9 cellular contexts compared by ENCODE assay signal in the genomic region with DNA sequence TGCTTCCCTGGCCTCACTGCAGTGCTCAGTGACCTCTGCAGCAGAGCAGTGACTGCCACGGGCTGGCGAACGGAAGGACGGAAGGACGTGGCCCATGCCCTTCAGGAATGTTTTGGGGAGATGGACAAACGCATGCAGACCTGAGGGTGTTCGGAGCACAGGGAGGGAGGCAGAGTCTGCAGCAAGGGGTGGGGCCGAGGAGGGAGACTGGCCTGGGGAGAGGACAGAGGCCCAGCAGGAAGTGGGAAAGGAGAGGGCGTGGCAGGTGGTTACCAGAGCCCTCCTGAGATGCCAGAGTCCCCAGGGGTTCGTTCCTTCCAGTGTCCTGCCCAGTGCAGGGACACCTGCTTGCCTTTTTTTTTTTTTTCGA. TPM values are rescaled to one million over a fixed set of nuclear protein-coding genes. Genes with fewer than 3 reads are reported as not detected.
A peak's percentile ranks its signal among the peaks of the same experiment; 100 is the strongest.
DNase-seq lines count a peak whose midpoint lies in the region; ATAC-seq lines count a peak whose summit lies in the region.
"Had no signal": no experiment of that assay in that cellular context is flagged by ENCODE, and none has a peak within 500 bp of the region (broad histone marks: within the 10 kb centered on the region; RNA-seq: fewer than 3 reads in every experiment).

No MANE protein-coding gene starts in this region.

- peaks cover 13 to 23% of the 10 kb centered on the region in 2 donors for H3K4me1 Mint-ChIP-seq in stimulated activated naive B cell treated with anti-CD40 and anti-IgM and Interleukin-4, amounts not matched to agents 10 μg/mL and 1 μg/mL and 100 μg/mL, for 72 hours

- H3K9me3 ChIP-seq in iPS-20b (ENCODE audit: insufficient read depth, low read depth, low read length) = no peaks in the 10 kb centered on the region

- H3K27ac ChIP-seq in iPS-20b (ENCODE audit: low read length) = peak overlapping the region; percentile 99

- no peaks in the 10 kb centered on the region for H3K36me3 ChIP-seq in iPS-20b (ENCODE audit: insufficient read depth, low read depth, low read length)

- H3K36me3 Mint-ChIP-seq in stimulated activated naive B cell treated with anti-CD40 and anti-IgM and Interleukin-4, amounts not matched to agents 10 μg/mL and 1 μg/mL and 100 μg/mL, for 72 hours = peaks cover 0 to 3% of the 10 kb centered on the region in 2 donors

- H3K9ac ChIP-seq in iPS-20b (ENCODE audit: low read depth, low read length) = peak overlapping the region; percentile 89

- H3K4me3 Mint-ChIP-seq in stimulated activated naive B cell treated with anti-CD40 and anti-IgM and Interleukin-4, amounts not matched to agents 10 μg/mL and 1 μg/mL and 100 μg/mL, for 72 hours = no peak overlapping the region

- peaks cover 33 to 38% of the 10 kb centered on the region in 2 donors for H3K27me3 Mint-ChIP-seq in stimulated activated naive B cell treated with anti-CD40 and anti-IgM and Interleukin-4, amounts not matched to agents 10 μg/mL and 1 μg/mL and 100 μg/mL, for 72 hours

- H3K27ac Mint-ChIP-seq in stimulated activated naive B cell treated with anti-CD40 and anti-IgM and Interleukin-4, amounts not matched to agents 10 μg/mL and 1 μg/mL and 100 μg/mL, for 72 hours = peak overlapping the region; percentile 74

- ATAC-seq in stimulated activated naive B cell treated with anti-CD40 and anti-IgM and Interleukin-4, amounts not matched to agents 10 μg/mL and 1 μg/mL and 100 μg/mL, for 72 hours (replicated peaks) = no peak
- ATAC-seq in HG02852 (IDR thresholded peaks at IDR 0.05; ENCODE audit: unreplicated experiment) = no peak

- H3K4me1 ChIP-seq in iPS-20b (ENCODE audit: insufficient read depth, low read length) = peaks cover 44% of the 10 kb centered on the region

- no peaks in the 10 kb centered on the region for H3K27me3 ChIP-seq in iPS-20b (ENCODE audit: insufficient read depth, low read length)

- peak overlapping the region; percentile 60 for H3K4me3 ChIP-seq in iPS-20b (ENCODE audit: low read length)

- no peaks in the 10 kb centered on the region for H3K9me3 Mint-ChIP-seq in stimulated activated naive B cell treated with anti-CD40 and anti-IgM and Interleukin-4, amounts not matched to agents 10 μg/mL and 1 μg/mL and 100 μg/mL, for 72 hours

- peak in 2 of 3 experiments; percentile 14 to 29 for DNase-seq in NCI-H1417 (lab: John Stamatoyannopoulos, UW)
- DNase-seq in NCI-H1417 treated with DMSO at 0.1 percent for 48 hours (lab: John Stamatoyannopoulos, UW) = no peak
- peak; percentile 49 for DNase-seq in UCSD-AML1 (lab: John Stamatoyannopoulos, UW; ENCODE audit: unreplicated experiment)
- DNase-seq in stimulated activated naive B cell treated with anti-CD40 and anti-IgM and Interleukin-4, amounts not matched to agents 10 μg/mL and 1 μg/mL and 100 μg/mL, for 72 hours = no peak
- no peak for DNase-seq in Kasumi-1 (lab: John Stamatoyannopoulos, UW)
- no peak for DNase-seq in SK-N-DZ (ENCODE audit: low spot score)
- DNase-seq: left cardiac atrium had no signal

RNA-seq across cellular contexts. Expression of gene ADORA2B, which starts 21.9 kb away (rescaled TPM):
- polyA plus RNA-seq in SK-N-DZ (2014; cell fraction: cytosol; rRNA removed) = 3.2 and 3.7 TPM in 2 replicates
- 1.5 and 3.7 TPM in 2 replicates for polyA plus RNA-seq in SK-N-DZ (2014; cell fraction: nucleus; rRNA removed)

RNA-seq across cellular contexts. Expression of gene ZSWIM7, which starts 32.6 kb away (rescaled TPM):
- 36.5 and 41.5 TPM in 2 replicates for polyA plus RNA-seq in SK-N-DZ (2014; cell fraction: cytosol; rRNA removed)
- polyA plus RNA-seq in SK-N-DZ (2014; cell fraction: nucleus; rRNA removed) = 47.8 and 51.5 TPM in 2 replicates

RNA-seq across cellular contexts. Expression of gene TTC19, which starts 32.8 kb away (rescaled TPM):
- polyA plus RNA-seq in SK-N-DZ (2014; cell fraction: cytosol; rRNA removed) = 62.0 and 65.7 TPM in 2 replicates
- polyA plus RNA-seq in SK-N-DZ (2014; cell fraction: nucleus; rRNA removed) = 59.9 and 74.4 TPM in 2 replicates

Comparison
In these comparisons a context has a peak if more than half of its experiments do, and no peak if none do; other contexts are left out.
1. DNase-seq: peak in NCI-H1417 (2 of 3) and UCSD-AML1 (single experiment); none in NCI-H1417 treated with DMSO at 0.1 percent for 48 hours (single experiment), stimulated activated naive B cell treated with anti-CD40 and anti-IgM and Interleukin-4, amounts not matched to agents 10 μg/mL and 1 μg/mL and 100 μg/mL, for 72 hours (single experiment), Kasumi-1 (0 of 2) and SK-N-DZ (single experiment).